Comparison of ENCODE assay signal across 1 cellular context in the genomic region with DNA sequence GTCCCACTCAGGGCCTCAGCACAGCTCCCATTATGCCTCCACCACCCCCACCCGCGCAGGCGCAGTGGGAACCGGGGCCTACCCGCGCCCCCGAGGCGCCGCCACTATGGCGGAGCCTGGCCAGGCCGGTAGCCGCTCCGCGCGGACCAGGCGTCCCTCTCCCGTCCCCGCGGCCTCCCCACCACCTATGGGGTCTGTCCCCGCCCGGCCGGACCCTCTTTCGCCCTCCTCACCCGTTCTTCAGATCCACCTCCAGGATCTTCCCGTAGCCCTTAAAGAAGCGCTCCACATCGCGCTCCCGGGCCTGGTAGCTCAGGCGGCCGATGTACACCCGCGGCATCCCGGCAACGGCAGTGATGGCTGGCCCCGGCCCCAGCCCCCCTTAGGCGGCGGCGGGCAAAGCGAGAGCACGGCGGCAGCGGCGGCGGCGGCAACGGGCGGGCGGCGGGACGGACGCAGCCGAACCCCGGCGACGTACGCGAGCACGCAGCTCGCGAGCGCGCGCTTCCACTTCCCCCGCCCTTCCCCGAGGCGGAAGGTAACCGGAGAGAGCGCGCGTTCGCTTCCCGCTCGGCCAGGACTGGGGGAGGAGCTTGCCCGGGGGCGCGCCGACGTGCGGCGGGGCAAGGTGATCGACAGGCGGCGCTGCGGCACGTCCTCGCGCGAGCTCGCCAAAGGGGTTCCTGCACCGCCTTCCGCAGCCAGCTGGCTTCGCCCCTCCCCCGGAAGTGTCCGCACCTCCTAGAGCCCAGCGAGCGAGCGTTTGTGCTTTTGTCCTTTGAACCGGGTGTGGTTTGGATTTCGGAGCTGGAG.
TF ChIP-seq lines count a peak whose summit lies in the region.

A gene (minus strand): TSS at position 488 of the 813 bp plus-strand sequence. CDS start 148 bp downstream, at position 340.

TF ChIP-seq in K562, 482 proteins besides CTCF, POLR2A, EP300 and RAD21 (continued from another document and continues in another):
- TF ChIP-seq, protein P1, sequence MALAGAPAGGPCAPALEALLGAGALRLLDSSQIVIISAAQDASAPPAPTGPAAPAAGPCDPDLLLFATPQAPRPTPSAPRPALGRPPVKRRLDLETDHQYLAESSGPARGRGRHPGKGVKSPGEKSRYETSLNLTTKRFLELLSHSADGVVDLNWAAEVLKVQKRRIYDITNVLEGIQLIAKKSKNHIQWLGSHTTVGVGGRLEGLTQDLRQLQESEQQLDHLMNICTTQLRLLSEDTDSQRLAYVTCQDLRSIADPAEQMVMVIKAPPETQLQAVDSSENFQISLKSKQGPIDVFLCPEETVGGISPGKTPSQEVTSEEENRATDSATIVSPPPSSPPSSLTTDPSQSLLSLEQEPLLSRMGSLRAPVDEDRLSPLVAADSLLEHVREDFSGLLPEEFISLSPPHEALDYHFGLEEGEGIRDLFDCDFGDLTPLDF (CRISPR knock-in tag; IDR thresholded peaks at IDR 0.05): peak; percentile 97
- TF ChIP-seq IRF2 (CRISPR knock-in tag; IDR thresholded peaks at IDR 0.05) (peak; percentile 80; the same call in 1 of the 2 replicates), PHF20 (IDR thresholded peaks at IDR 0.05; ENCODE audit: partially characterized antibody) (peak; percentile 75), ZFP1 (CRISPR knock-in tag; IDR thresholded peaks at IDR 0.05) (no peak), ZNF384 (IDR thresholded peaks at IDR 0.05; ENCODE audit: low read depth, low read length) (0 out of 2 replicates have a peak, but pooled peaks have one; percentile 24), ZNF408 (CRISPR knock-in tag; IDR thresholded peaks at IDR 0.05; ENCODE audit: low read depth) (no peak), TRIM28 (IDR thresholded peaks at IDR 0.05) (peak; percentile 16; the same call in 1 of the 2 replicates), PRMT5 (CRISPR knock-in tag; IDR thresholded peaks at IDR 0.05) (peak; percentile 91), SMARCA5 (IDR thresholded peaks at IDR 0.05) (peak; percentile 49; the same call in 1 of the 2 replicates), ETV1 (tag; conservative IDR thresholded peaks at IDR 0.05; ENCODE audit: low read depth) (peak; percentile 67), XRCC4 (IDR thresholded peaks at IDR 0.05; ENCODE audit: extremely low read depth, insufficient read depth, insufficient read length) (no peak), CAMTA2 (CRISPR knock-in tag; conservative IDR thresholded peaks at IDR 0.05) (no peak), KDM1A (IDR thresholded peaks at IDR 0.05) (no peak), HDAC8 (tag; IDR thresholded peaks at IDR 0.05) (peak; percentile 66), SAFB (IDR thresholded peaks at IDR 0.05; ENCODE audit: borderline replicate concordance, low read depth, low read length) (peak; percentile 78; the same call in 1 of the 2 replicates), NRF1 (conservative IDR thresholded peaks at IDR 0.05 in 1 of 2, IDR thresholded peaks at IDR 0.05 in 1 of 2) (peak; percentile 98), ARID1B (IDR thresholded peaks at IDR 0.05) (no peak), ZNF311 (CRISPR knock-in tag; IDR thresholded peaks at IDR 0.05) (no peak), SIN3A (IDR thresholded peaks at IDR 0.05; ENCODE audit: borderline replicate concordance in 2 of 2, control insufficient read depth in 1 of 2, low read depth in 2 of 2, low read length in 2 of 2) (peak; percentile 97 to 98), NFE2L1 (tag; IDR thresholded peaks at IDR 0.05; ENCODE audit: borderline replicate concordance, low read depth) (no peak), ZZZ3 (IDR thresholded peaks at IDR 0.05) (peak; percentile 73; the same call in 1 of the 2 replicates), TAF9B (IDR thresholded peaks at IDR 0.05; ENCODE audit: partially characterized antibody) (peak; percentile 89), PHF21A (IDR thresholded peaks at IDR 0.05; ENCODE audit: borderline replicate concordance, low read depth) (no peak), SAFB2 (IDR thresholded peaks at IDR 0.05; ENCODE audit: borderline replicate concordance, low read depth, low read length, severe bottlenecking) (no peak), BDP1 (IDR thresholded peaks at IDR 0.05; ENCODE audit: insufficient read depth, insufficient read length) (no peak), COPS2 (conservative IDR thresholded peaks at IDR 0.05) (no peak), STAT5B (CRISPR knock-in tag; IDR thresholded peaks at IDR 0.05) (no peak), MYNN (IDR thresholded peaks at IDR 0.05) (no peak), MYNN (CRISPR knock-in tag; IDR thresholded peaks at IDR 0.05) (no peak), ZNF165 (CRISPR knock-in tag; IDR thresholded peaks at IDR 0.05; ENCODE audit: borderline replicate concordance) (no peak; the same call in 1 of the 2 replicates), DPF2 (IDR thresholded peaks at IDR 0.05) (no peak; the same call in 1 of the 2 replicates), ZNF584 (CRISPR knock-in tag; IDR thresholded peaks at IDR 0.05; ENCODE audit: low read depth) (no peak; the same call in 1 of the 2 replicates)
- TF ChIP-seq, protein P2, sequence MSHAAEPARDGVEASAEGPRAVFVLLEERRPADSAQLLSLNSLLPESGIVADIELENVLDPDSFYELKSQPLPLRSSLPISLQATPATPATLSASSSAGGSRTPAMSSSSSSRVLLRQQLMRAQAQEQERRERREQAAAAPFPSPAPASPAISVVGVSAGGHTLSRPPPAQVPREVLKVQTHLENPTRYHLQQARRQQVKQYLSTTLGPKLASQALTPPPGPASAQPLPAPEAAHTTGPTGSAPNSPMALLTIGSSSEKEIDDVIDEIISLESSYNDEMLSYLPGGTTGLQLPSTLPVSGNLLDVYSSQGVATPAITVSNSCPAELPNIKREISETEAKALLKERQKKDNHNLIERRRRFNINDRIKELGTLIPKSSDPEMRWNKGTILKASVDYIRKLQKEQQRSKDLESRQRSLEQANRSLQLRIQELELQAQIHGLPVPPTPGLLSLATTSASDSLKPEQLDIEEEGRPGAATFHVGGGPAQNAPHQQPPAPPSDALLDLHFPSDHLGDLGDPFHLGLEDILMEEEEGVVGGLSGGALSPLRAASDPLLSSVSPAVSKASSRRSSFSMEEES (CRISPR knock-in tag; IDR thresholded peaks at IDR 0.05): no peak
- TF ChIP-seq, protein P3, sequence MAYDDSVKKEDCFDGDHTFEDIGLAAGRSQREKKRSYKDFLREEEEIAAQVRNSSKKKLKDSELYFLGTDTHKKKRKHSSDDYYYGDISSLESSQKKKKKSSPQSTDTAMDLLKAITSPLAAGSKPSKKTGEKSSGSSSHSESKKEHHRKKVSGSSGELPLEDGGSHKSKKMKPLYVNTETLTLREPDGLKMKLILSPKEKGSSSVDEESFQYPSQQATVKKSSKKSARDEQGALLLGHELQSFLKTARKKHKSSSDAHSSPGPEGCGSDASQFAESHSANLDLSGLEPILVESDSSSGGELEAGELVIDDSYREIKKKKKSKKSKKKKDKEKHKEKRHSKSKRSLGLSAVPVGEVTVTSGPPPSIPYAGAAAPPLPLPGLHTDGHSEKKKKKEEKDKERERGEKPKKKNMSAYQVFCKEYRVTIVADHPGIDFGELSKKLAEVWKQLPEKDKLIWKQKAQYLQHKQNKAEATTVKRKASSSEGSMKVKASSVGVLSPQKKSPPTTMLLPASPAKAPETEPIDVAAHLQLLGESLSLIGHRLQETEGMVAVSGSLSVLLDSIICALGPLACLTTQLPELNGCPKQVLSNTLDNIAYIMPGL (CRISPR knock-in tag; IDR thresholded peaks at IDR 0.05): peak; percentile 93; the same call in 1 of the 2 replicates
- TF ChIP-seq, protein P4, sequence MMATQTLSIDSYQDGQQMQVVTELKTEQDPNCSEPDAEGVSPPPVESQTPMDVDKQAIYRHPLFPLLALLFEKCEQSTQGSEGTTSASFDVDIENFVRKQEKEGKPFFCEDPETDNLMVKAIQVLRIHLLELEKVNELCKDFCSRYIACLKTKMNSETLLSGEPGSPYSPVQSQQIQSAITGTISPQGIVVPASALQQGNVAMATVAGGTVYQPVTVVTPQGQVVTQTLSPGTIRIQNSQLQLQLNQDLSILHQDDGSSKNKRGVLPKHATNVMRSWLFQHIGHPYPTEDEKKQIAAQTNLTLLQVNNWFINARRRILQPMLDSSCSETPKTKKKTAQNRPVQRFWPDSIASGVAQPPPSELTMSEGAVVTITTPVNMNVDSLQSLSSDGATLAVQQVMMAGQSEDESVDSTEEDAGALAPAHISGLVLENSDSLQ (IDR thresholded peaks at IDR 0.05): peak; percentile 98
- TF ChIP-seq, protein P5, sequence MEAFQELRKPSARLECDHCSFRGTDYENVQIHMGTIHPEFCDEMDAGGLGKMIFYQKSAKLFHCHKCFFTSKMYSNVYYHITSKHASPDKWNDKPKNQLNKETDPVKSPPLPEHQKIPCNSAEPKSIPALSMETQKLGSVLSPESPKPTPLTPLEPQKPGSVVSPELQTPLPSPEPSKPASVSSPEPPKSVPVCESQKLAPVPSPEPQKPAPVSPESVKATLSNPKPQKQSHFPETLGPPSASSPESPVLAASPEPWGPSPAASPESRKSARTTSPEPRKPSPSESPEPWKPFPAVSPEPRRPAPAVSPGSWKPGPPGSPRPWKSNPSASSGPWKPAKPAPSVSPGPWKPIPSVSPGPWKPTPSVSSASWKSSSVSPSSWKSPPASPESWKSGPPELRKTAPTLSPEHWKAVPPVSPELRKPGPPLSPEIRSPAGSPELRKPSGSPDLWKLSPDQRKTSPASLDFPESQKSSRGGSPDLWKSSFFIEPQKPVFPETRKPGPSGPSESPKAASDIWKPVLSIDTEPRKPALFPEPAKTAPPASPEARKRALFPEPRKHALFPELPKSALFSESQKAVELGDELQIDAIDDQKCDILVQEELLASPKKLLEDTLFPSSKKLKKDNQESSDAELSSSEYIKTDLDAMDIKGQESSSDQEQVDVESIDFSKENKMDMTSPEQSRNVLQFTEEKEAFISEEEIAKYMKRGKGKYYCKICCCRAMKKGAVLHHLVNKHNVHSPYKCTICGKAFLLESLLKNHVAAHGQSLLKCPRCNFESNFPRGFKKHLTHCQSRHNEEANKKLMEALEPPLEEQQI (IDR thresholded peaks at IDR 0.05): no peak
- TF ChIP-seq, protein P6, sequence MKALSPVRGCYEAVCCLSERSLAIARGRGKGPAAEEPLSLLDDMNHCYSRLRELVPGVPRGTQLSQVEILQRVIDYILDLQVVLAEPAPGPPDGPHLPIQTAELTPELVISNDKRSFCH (CRISPR knock-in tag; IDR thresholded peaks at IDR 0.05): no peak
- TF ChIP-seq, protein P6 (tag; IDR thresholded peaks at IDR 0.05): peak; percentile 93
- TF ChIP-seq, protein P7, sequence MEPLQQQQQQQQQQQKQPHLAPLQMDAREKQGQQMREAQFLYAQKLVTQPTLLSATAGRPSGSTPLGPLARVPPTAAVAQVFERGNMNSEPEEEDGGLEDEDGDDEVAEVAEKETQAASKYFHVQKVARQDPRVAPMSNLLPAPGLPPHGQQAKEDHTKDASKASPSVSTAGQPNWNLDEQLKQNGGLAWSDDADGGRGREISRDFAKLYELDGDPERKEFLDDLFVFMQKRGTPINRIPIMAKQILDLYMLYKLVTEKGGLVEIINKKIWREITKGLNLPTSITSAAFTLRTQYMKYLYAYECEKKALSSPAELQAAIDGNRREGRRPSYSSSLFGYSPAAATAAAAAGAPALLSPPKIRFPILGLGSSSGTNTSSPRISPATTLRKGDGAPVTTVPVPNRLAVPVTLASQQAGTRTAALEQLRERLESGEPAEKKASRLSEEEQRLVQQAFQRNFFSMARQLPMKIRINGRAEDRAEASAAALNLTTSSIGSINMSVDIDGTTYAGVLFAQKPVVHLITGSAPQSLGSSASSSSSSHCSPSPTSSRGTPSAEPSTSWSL (CRISPR knock-in tag; IDR thresholded peaks at IDR 0.05; ENCODE audit: borderline replicate concordance): peak; percentile 78; the same call in 1 of the 2 replicates
- TF ChIP-seq, protein P8, sequence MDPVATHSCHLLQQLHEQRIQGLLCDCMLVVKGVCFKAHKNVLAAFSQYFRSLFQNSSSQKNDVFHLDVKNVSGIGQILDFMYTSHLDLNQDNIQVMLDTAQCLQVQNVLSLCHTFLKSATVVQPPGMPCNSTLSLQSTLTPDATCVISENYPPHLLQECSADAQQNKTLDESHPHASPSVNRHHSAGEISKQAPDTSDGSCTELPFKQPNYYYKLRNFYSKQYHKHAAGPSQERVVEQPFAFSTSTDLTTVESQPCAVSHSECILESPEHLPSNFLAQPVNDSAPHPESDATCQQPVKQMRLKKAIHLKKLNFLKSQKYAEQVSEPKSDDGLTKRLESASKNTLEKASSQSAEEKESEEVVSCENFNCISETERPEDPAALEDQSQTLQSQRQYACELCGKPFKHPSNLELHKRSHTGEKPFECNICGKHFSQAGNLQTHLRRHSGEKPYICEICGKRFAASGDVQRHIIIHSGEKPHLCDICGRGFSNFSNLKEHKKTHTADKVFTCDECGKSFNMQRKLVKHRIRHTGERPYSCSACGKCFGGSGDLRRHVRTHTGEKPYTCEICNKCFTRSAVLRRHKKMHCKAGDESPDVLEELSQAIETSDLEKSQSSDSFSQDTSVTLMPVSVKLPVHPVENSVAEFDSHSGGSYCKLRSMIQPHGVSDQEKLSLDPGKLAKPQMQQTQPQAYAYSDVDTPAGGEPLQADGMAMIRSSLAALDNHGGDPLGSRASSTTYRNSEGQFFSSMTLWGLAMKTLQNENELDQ (CRISPR knock-in tag; IDR thresholded peaks at IDR 0.05; ENCODE audit: borderline replicate concordance): peak; percentile 86
- TF ChIP-seq, protein P9, sequence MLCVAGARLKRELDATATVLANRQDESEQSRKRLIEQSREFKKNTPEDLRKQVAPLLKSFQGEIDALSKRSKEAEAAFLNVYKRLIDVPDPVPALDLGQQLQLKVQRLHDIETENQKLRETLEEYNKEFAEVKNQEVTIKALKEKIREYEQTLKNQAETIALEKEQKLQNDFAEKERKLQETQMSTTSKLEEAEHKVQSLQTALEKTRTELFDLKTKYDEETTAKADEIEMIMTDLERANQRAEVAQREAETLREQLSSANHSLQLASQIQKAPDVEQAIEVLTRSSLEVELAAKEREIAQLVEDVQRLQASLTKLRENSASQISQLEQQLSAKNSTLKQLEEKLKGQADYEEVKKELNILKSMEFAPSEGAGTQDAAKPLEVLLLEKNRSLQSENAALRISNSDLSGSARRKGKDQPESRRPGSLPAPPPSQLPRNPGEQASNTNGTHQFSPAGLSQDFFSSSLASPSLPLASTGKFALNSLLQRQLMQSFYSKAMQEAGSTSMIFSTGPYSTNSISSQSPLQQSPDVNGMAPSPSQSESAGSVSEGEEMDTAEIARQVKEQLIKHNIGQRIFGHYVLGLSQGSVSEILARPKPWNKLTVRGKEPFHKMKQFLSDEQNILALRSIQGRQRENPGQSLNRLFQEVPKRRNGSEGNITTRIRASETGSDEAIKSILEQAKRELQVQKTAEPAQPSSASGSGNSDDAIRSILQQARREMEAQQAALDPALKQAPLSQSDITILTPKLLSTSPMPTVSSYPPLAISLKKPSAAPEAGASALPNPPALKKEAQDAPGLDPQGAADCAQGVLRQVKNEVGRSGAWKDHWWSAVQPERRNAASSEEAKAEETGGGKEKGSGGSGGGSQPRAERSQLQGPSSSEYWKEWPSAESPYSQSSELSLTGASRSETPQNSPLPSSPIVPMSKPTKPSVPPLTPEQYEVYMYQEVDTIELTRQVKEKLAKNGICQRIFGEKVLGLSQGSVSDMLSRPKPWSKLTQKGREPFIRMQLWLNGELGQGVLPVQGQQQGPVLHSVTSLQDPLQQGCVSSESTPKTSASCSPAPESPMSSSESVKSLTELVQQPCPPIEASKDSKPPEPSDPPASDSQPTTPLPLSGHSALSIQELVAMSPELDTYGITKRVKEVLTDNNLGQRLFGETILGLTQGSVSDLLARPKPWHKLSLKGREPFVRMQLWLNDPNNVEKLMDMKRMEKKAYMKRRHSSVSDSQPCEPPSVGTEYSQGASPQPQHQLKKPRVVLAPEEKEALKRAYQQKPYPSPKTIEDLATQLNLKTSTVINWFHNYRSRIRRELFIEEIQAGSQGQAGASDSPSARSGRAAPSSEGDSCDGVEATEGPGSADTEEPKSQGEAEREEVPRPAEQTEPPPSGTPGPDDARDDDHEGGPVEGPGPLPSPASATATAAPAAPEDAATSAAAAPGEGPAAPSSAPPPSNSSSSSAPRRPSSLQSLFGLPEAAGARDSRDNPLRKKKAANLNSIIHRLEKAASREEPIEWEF (CRISPR knock-in tag; IDR thresholded peaks at IDR 0.05): no peak
